In the genomic region with DNA sequence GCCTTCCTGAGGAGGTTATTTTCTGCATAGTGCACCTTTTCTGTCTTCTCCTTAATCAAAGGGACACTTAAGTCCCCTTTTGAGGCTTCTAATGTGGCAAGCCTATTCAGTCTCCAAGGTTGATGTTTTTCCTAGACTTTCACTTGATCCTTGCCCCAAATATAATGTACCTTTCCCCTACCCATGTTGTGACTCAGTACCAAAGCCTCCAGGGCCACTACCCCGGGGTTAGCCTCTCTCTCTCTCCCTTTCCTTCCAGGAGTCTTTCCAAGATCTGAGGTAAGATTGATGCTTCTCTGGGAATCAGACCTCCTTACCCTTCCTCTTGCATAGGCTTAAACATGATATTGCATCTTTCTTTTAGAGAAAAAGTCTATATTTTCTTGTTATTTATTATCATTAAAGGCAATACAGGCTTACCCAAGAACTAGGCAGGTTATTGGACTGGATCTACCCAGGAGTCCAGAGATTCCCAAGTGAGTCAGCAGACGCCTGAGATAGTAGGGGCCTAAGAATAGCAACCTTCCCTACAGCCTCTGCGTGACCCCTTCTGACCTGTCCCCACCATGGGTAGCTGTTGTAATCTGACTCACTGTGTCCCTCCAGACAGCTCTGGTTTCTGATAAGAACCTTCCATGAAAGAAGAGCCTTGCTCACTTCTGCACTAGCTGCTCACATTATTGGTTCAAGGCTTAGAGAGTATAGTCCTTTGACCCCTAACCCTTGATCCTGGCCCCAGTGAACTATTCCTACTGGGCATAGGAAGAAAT, we compare ENCODE assay signal across 14 cellular contexts.
DNase-seq lines count a peak whose midpoint lies in the region; TF ChIP-seq lines count a peak whose summit lies in the region.
"Had no signal": no experiment of that assay in that cellular context is flagged by ENCODE, and none has a peak within 500 bp of the region (broad histone marks: within the 10 kb centered on the region; RNA-seq: fewer than 3 reads in every experiment).

No MANE protein-coding gene starts in this region.

- H3K27ac Mint-ChIP-seq in neural progenitor cell: no peak overlapping the region
- H3K27ac Mint-ChIP-seq: activated CD8-positive, alpha-beta T cell treated with anti-CD3 and anti-CD28 coated beads for 36 hours; activated naive CD4-positive, alpha-beta T cell treated with anti-CD3 and anti-CD28 coated beads, Interleukin-2, amount 10 ng/mL, durations not matched to agents 7 days and 5 days; T-helper 1 cell treated with Interleukin-12 subunit alpha and Interleukin-12 subunit beta and Interleukin-4 antibody, amounts not matched to agents 30 μg/mL and 1 μg/mL, for 36 hours had no signal

- peak overlapping the region; percentile 10 for H3K4me2 ChIP-seq in neural progenitor cell

- H3K79me2 ChIP-seq in neural progenitor cell (ENCODE audit: low read depth): no peaks in the 10 kb centered on the region

- peaks cover 25% of the 10 kb centered on the region for H3K9me3 ChIP-seq in neural progenitor cell (ENCODE audit: low read depth)
- H3K9me3 ChIP-seq: neutrophil had no signal

- peaks cover 16% of the 10 kb centered on the region for H3K36me3 ChIP-seq in neural progenitor cell
- H3K36me3 ChIP-seq: neutrophil had no signal

- H3K4me3 ChIP-seq in fibroblast of villous mesenchyme (ENCODE audit: low read depth, low read length) (no peak overlapping the region), neural progenitor cell (no peak overlapping the region)

- peaks cover 37% of the 10 kb centered on the region for H3K9me3 Mint-ChIP-seq in neural progenitor cell

- H2AFZ ChIP-seq in neural progenitor cell (replicated peaks): no peak overlapping the region

- TF ChIP-seq CTCF in fibroblast of villous mesenchyme (IDR thresholded peaks at IDR 0.05; ENCODE audit: insufficient read depth, low read depth, low read length) (no peak), neural progenitor cell (IDR thresholded peaks at IDR 0.05) (no peak), GM13976 (IDR thresholded peaks at IDR 0.05; ENCODE audit: borderline replicate concordance, control extremely low read depth, extremely low read depth, insufficient read depth, missing control alignments) (no peak)

- no peak overlapping the region for H3K27ac ChIP-seq in neural progenitor cell
- H3K27ac ChIP-seq: HL-60, neutrophil had no signal

- H3K9ac ChIP-seq in neural progenitor cell: no peak overlapping the region

- H3K4me1 ChIP-seq in neural progenitor cell: peaks cover 8% of the 10 kb centered on the region

- peaks cover 6% of the 10 kb centered on the region for H3K27me3 Mint-ChIP-seq in neural progenitor cell (ENCODE audit: insufficient read depth, low read depth)
- H3K27me3 Mint-ChIP-seq: activated CD8-positive, alpha-beta T cell treated with anti-CD3 and anti-CD28 coated beads for 36 hours; activated naive CD4-positive, alpha-beta T cell treated with anti-CD3 and anti-CD28 coated beads, Interleukin-2, amount 10 ng/mL, durations not matched to agents 7 days and 5 days had no signal

- peak; percentile 56 for DNase-seq in EL
- peak; percentile 94 for DNase-seq in RPMI7951 (ENCODE audit: low read depth)
- DNase-seq in fibroblast of villous mesenchyme (ENCODE audit: low read depth): peak; percentile 44
- DNase-seq in neural progenitor cell (ENCODE audit: low spot score): no peak
- DNase-seq in AG08396 (ENCODE audit: low spot score): no peak
- DNase-seq in GM13976 (ENCODE audit: low spot score): no peak
- no peak for DNase-seq in NCI-H146 treated with DMSO at 0.1 percent for 48 hours (lab: John Stamatoyannopoulos, UW; ENCODE audit: unreplicated experiment)
- DNase-seq in superior temporal gyrus (ENCODE audit: extremely low spot score): no peak
- DNase-seq: activated CD8-positive, alpha-beta T cell treated with anti-CD3 and anti-CD28 coated beads for 36 hours; activated naive CD4-positive, alpha-beta T cell treated with anti-CD3 and anti-CD28 coated beads, Interleukin-2, amount 10 ng/mL, durations not matched to agents 7 days and 5 days; GF-D8 had no signal

- peaks cover 20% of the 10 kb centered on the region for H3K4me1 Mint-ChIP-seq in neural progenitor cell
- H3K4me1 Mint-ChIP-seq: activated naive CD4-positive, alpha-beta T cell treated with anti-CD3 and anti-CD28 coated beads, Interleukin-2, amount 10 ng/mL, durations not matched to agents 7 days and 5 days had no signal

- no peak overlapping the region for H3K4me3 Mint-ChIP-seq in neural progenitor cell
- H3K4me3 Mint-ChIP-seq: activated CD8-positive, alpha-beta T cell treated with anti-CD3 and anti-CD28 coated beads for 36 hours; activated naive CD4-positive, alpha-beta T cell treated with anti-CD3 and anti-CD28 coated beads, Interleukin-2, amount 10 ng/mL, durations not matched to agents 7 days and 5 days; T-helper 1 cell treated with Interleukin-12 subunit alpha and Interleukin-12 subunit beta and Interleukin-4 antibody, amounts not matched to agents 30 μg/mL and 1 μg/mL, for 36 hours had no signal

- in situ Hi-C loops in GM13976 (cut with MboI; ENCODE audit: low sequenced_read_pairs, unreplicated experiment): no loop called here

- H3F3A ChIP-seq in neural progenitor cell (ENCODE audit: low read depth): peaks cover 15% of the 10 kb centered on the region

- H3K27me3 ChIP-seq in neural progenitor cell: no peaks in the 10 kb centered on the region
- H3K27me3 ChIP-seq: neutrophil had no signal

- peaks cover 11% of the 10 kb centered on the region for H3K36me3 Mint-ChIP-seq in neural progenitor cell

- H4K20me1 ChIP-seq in neural progenitor cell (ENCODE audit: low read depth): no peaks in the 10 kb centered on the region

Comparison
In these comparisons a context has a peak if more than half of its experiments do, and no peak if none do; other contexts are left out.
1. DNase-seq: peak in EL (single experiment), RPMI7951 (single experiment) and fibroblast of villous mesenchyme (single experiment); none in neural progenitor cell (single experiment), AG08396 (single experiment), GM13976 (single experiment), NCI-H146 treated with DMSO at 0.1 percent for 48 hours (single experiment) and superior temporal gyrus (single experiment).